ENCODE assay signal across 1 cellular context in the genomic region with DNA sequence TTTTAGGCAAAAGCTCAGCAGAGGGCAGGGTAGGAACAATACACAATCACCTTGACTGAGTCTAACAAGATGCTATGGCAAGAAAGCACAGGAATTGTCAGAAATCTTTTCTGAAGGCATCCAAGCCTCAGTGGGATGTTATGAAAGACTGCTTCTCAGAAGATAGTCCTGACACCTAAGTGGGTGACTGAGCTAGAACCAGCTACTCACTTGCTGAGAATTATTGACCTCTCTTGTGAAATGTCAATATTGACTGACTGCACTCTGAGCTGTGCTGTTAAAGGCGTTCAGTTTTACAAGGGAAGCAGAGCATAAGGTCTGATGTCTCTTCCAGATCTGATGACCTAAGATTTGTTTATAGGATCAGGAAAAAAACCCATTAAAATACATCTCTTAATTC.
TF ChIP-seq lines count a peak whose summit lies in the region.

No MANE protein-coding gene starts in this region.

TF ChIP-seq in HepG2, 621 proteins besides CTCF, POLR2A, EP300 and RAD21 (continued from another document and continues in another):
- TF ChIP-seq MIER3 (CRISPR knock-in tag; IDR thresholded peaks at IDR 0.05; ENCODE audit: borderline replicate concordance) (peak; percentile 97), ZNF75D (CRISPR knock-in tag; IDR thresholded peaks at IDR 0.05; ENCODE audit: borderline replicate concordance) (no peak), WIZ (CRISPR knock-in tag; IDR thresholded peaks at IDR 0.05) (no peak), ZNF343 (CRISPR knock-in tag; IDR thresholded peaks at IDR 0.05) (peak; percentile 88), ZNF510 (CRISPR knock-in tag; IDR thresholded peaks at IDR 0.05; ENCODE audit: low read depth) (0 out of 2 replicates have a peak, but pooled peaks have one; percentile 39), EED (CRISPR knock-in tag; IDR thresholded peaks at IDR 0.05) (no peak), FOXP1 (IDR thresholded peaks at IDR 0.05) (0 out of 2 replicates have a peak, but pooled peaks have one; percentile 44), FOXP1 (CRISPR knock-in tag; IDR thresholded peaks at IDR 0.05) (peak; percentile 89), ZNF382 (CRISPR knock-in tag; IDR thresholded peaks at IDR 0.05; ENCODE audit: borderline replicate concordance) (no peak), ATF7-NPFF (CRISPR knock-in tag; IDR thresholded peaks at IDR 0.05; ENCODE audit: low read depth) (no peak), ZNF781 (CRISPR knock-in tag; IDR thresholded peaks at IDR 0.05; ENCODE audit: borderline replicate concordance, not compliant biosample characterization) (no peak), TSC22D2 (CRISPR knock-in tag; IDR thresholded peaks at IDR 0.05; ENCODE audit: borderline replicate concordance) (no peak), ISL2 (CRISPR knock-in tag; IDR thresholded peaks at IDR 0.05) (peak; percentile 91), ZSCAN20 (CRISPR knock-in tag; IDR thresholded peaks at IDR 0.05; ENCODE audit: borderline replicate concordance) (peak; percentile 74; the same call in 1 of the 2 replicates), SALL1 (CRISPR knock-in tag; IDR thresholded peaks at IDR 0.05) (peak; percentile 71; the same call in 1 of the 2 replicates), HOXA3 (CRISPR knock-in tag; IDR thresholded peaks at IDR 0.05) (peak; percentile 74), PHF20 (CRISPR knock-in tag; IDR thresholded peaks at IDR 0.05) (no peak), ZBTB7B (CRISPR knock-in tag; IDR thresholded peaks at IDR 0.05) (peak; percentile 79), ZNF766 (CRISPR knock-in tag; IDR thresholded peaks at IDR 0.05; ENCODE audit: borderline replicate concordance) (peak; percentile 73), TEAD3 (CRISPR knock-in tag; optimal IDR thresholded peaks at IDR 0.05; ENCODE audit: borderline replicate concordance) (peak; percentile 77), CCAR2 (optimal IDR thresholded peaks at IDR 0.05; ENCODE audit: low read depth, low read length) (peak; percentile 45), MTA3 (CRISPR knock-in tag; IDR thresholded peaks at IDR 0.05) (no peak)
- TF ChIP-seq, protein P1, sequence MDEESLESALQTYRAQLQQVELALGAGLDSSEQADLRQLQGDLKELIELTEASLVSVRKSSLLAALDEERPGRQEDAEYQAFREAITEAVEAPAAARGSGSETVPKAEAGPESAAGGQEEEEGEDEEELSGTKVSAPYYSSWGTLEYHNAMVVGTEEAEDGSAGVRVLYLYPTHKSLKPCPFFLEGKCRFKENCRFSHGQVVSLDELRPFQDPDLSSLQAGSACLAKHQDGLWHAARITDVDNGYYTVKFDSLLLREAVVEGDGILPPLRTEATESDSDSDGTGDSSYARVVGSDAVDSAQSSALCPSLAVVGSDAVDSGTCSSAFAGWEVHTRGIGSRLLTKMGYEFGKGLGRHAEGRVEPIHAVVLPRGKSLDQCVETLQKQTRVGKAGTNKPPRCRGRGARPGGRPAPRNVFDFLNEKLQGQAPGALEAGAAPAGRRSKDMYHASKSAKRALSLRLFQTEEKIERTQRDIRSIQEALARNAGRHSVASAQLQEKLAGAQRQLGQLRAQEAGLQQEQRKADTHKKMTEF (CRISPR knock-in tag; IDR thresholded peaks at IDR 0.05): peak; percentile 84
- TF ChIP-seq, protein P2, sequence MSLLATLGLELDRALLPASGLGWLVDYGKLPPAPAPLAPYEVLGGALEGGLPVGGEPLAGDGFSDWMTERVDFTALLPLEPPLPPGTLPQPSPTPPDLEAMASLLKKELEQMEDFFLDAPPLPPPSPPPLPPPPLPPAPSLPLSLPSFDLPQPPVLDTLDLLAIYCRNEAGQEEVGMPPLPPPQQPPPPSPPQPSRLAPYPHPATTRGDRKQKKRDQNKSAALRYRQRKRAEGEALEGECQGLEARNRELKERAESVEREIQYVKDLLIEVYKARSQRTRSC (CRISPR knock-in tag; IDR thresholded peaks at IDR 0.05; ENCODE audit: low read depth): 0 out of 2 replicates have a peak, but pooled peaks have one; percentile 33
- TF ChIP-seq, protein P3, sequence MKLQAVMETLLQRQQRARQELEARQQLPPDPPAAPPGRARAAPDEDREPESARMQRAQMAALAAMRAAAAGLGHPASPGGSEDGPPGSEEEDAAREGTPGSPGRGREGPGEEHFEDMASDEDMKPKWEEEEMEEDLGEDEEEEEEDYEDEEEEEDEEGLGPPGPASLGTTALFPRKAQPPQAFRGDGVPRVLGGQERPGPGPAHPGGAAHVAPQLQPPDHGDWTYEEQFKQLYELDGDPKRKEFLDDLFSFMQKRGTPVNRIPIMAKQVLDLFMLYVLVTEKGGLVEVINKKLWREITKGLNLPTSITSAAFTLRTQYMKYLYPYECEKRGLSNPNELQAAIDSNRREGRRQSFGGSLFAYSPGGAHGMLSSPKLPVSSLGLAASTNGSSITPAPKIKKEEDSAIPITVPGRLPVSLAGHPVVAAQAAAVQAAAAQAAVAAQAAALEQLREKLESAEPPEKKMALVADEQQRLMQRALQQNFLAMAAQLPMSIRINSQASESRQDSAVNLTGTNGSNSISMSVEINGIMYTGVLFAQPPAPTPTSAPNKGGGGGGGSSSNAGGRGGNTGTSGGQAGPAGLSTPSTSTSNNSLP (IDR thresholded peaks at IDR 0.05; ENCODE audit: low read depth, low read length): no peak
- TF ChIP-seq, protein P4, sequence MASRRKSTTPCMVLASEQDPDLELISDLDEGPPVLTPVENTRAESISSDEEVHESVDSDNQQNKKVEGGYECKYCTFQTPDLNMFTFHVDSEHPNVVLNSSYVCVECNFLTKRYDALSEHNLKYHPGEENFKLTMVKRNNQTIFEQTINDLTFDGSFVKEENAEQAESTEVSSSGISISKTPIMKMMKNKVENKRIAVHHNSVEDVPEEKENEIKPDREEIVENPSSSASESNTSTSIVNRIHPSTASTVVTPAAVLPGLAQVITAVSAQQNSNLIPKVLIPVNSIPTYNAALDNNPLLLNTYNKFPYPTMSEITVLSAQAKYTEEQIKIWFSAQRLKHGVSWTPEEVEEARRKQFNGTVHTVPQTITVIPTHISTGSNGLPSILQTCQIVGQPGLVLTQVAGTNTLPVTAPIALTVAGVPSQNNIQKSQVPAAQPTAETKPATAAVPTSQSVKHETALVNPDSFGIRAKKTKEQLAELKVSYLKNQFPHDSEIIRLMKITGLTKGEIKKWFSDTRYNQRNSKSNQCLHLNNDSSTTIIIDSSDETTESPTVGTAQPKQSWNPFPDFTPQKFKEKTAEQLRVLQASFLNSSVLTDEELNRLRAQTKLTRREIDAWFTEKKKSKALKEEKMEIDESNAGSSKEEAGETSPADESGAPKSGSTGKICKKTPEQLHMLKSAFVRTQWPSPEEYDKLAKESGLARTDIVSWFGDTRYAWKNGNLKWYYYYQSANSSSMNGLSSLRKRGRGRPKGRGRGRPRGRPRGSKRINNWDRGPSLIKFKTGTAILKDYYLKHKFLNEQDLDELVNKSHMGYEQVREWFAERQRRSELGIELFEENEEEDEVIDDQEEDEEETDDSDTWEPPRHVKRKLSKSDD (CRISPR knock-in tag; IDR thresholded peaks at IDR 0.05; ENCODE audit: low read depth): peak; percentile 73; the same call in 1 of the 2 replicates
- TF ChIP-seq, protein P5, sequence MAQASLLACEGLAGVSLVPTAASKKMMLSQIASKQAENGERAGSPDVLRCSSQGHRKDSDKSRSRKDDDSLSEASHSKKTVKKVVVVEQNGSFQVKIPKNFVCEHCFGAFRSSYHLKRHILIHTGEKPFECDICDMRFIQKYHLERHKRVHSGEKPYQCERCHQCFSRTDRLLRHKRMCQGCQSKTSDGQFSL (CRISPR knock-in tag; IDR thresholded peaks at IDR 0.05): no peak
- TF ChIP-seq, protein P6, sequence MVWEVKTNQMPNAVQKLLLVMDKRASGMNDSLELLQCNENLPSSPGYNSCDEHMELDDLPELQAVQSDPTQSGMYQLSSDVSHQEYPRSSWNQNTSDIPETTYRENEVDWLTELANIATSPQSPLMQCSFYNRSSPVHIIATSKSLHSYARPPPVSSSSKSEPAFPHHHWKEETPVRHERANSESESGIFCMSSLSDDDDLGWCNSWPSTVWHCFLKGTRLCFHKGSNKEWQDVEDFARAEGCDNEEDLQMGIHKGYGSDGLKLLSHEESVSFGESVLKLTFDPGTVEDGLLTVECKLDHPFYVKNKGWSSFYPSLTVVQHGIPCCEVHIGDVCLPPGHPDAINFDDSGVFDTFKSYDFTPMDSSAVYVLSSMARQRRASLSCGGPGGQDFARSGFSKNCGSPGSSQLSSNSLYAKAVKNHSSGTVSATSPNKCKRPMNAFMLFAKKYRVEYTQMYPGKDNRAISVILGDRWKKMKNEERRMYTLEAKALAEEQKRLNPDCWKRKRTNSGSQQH (CRISPR knock-in tag; IDR thresholded peaks at IDR 0.05; ENCODE audit: low read depth): 0 out of 2 replicates have a peak, but pooled peaks have one; percentile 24
- TF ChIP-seq, protein P7, sequence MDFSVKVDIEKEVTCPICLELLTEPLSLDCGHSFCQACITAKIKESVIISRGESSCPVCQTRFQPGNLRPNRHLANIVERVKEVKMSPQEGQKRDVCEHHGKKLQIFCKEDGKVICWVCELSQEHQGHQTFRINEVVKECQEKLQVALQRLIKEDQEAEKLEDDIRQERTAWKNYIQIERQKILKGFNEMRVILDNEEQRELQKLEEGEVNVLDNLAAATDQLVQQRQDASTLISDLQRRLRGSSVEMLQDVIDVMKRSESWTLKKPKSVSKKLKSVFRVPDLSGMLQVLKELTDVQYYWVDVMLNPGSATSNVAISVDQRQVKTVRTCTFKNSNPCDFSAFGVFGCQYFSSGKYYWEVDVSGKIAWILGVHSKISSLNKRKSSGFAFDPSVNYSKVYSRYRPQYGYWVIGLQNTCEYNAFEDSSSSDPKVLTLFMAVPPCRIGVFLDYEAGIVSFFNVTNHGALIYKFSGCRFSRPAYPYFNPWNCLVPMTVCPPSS (IDR thresholded peaks at IDR 0.05): no peak
- TF ChIP-seq, protein P8, sequence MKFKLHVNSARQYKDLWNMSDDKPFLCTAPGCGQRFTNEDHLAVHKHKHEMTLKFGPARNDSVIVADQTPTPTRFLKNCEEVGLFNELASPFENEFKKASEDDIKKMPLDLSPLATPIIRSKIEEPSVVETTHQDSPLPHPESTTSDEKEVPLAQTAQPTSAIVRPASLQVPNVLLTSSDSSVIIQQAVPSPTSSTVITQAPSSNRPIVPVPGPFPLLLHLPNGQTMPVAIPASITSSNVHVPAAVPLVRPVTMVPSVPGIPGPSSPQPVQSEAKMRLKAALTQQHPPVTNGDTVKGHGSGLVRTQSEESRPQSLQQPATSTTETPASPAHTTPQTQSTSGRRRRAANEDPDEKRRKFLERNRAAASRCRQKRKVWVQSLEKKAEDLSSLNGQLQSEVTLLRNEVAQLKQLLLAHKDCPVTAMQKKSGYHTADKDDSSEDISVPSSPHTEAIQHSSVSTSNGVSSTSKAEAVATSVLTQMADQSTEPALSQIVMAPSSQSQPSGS (CRISPR knock-in tag; IDR thresholded peaks at IDR 0.05): peak; percentile 93
- TF ChIP-seq, protein P9, sequence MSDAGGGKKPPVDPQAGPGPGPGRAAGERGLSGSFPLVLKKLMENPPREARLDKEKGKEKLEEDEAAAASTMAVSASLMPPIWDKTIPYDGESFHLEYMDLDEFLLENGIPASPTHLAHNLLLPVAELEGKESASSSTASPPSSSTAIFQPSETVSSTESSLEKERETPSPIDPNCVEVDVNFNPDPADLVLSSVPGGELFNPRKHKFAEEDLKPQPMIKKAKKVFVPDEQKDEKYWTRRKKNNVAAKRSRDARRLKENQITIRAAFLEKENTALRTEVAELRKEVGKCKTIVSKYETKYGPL (CRISPR knock-in tag; IDR thresholded peaks at IDR 0.05): peak; percentile 54
- TF ChIP-seq, protein P10, sequence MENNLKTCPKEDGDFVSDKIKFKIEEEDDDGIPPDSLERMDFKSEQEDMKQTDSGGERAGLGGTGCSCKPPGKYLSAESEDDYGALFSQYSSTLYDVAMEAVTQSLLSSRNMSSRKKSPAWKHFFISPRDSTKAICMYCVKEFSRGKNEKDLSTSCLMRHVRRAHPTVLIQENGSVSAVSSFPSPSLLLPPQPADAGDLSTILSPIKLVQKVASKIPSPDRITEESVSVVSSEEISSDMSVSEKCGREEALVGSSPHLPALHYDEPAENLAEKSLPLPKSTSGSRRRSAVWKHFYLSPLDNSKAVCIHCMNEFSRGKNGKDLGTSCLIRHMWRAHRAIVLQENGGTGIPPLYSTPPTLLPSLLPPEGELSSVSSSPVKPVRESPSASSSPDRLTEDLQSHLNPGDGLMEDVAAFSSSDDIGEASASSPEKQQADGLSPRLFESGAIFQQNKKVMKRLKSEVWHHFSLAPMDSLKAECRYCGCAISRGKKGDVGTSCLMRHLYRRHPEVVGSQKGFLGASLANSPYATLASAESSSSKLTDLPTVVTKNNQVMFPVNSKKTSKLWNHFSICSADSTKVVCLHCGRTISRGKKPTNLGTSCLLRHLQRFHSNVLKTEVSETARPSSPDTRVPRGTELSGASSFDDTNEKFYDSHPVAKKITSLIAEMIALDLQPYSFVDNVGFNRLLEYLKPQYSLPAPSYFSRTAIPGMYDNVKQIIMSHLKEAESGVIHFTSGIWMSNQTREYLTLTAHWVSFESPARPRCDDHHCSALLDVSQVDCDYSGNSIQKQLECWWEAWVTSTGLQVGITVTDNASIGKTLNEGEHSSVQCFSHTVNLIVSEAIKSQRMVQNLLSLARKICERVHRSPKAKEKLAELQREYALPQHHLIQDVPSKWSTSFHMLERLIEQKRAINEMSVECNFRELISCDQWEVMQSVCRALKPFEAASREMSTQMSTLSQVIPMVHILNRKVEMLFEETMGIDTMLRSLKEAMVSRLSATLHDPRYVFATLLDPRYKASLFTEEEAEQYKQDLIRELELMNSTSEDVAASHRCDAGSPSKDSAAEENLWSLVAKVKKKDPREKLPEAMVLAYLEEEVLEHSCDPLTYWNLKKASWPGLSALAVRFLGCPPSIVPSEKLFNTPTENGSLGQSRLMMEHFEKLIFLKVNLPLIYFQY (CRISPR knock-in tag; IDR thresholded peaks at IDR 0.05; ENCODE audit: borderline replicate concordance): peak; percentile 59; the same call in 1 of the 2 replicates
- TF ChIP-seq, protein P11, sequence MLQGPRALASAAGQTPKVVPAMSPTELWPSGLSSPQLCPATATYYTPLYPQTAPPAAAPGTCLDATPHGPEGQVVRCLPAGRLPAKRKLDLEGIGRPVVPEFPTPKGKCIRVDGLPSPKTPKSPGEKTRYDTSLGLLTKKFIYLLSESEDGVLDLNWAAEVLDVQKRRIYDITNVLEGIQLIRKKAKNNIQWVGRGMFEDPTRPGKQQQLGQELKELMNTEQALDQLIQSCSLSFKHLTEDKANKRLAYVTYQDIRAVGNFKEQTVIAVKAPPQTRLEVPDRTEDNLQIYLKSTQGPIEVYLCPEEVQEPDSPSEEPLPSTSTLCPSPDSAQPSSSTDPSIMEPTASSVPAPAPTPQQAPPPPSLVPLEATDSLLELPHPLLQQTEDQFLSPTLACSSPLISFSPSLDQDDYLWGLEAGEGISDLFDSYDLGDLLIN (CRISPR knock-in tag; IDR thresholded peaks at IDR 0.05; ENCODE audit: borderline replicate concordance): no peak
